1 cellular context compared by ENCODE assay signal in the genomic region with DNA sequence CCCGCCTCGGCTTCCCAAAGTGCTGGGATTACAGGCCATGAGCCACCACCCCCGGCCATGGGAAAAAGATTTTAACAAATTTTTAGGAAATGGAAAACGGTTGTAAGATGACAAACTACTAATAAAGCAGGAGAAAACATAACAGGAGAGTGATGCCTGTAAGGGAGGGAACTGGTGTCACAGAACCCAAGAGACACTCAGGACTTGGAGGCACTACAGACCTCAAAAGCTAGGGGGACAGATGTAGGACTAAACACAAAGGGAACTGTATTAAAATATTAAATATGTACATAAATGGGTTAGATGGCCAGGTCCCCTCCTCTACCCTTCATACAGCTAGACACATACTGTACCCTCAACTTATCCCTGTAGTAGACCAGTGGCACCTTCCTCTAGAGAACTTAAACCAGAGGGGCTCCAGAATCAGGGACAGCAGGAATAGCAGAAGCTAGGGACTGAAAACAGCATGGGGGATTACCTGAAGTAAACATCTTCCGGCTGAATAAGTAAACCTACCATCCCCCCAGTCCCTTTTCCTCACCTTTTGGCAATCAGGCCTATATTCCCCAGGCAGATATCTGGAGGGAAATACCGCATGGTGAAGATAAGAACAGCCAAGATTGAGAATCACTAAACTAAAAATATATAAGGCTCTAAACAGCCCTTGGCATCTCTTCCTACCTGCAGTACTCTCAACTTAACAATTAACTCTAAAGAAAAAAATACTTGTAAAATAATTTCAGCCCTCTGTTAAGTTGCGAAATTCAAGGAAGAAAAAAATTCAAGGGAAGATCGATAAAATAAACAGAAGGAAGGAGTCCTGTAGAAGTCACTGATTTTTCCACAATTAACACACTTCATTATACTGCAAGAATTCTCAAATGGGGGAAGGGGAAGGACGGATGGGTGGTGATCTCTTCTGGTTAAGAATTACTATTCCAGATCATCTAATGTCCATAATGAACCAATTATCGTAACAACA.
A peak's percentile ranks its signal among the peaks of the same experiment; 100 is the strongest.
TF ChIP-seq lines count a peak whose summit lies in the region.

No MANE protein-coding gene starts in this region.

TF ChIP-seq in WTC11, 78 proteins besides CTCF, POLR2A, EP300 and RAD21:
- TF ChIP-seq, protein P1, sequence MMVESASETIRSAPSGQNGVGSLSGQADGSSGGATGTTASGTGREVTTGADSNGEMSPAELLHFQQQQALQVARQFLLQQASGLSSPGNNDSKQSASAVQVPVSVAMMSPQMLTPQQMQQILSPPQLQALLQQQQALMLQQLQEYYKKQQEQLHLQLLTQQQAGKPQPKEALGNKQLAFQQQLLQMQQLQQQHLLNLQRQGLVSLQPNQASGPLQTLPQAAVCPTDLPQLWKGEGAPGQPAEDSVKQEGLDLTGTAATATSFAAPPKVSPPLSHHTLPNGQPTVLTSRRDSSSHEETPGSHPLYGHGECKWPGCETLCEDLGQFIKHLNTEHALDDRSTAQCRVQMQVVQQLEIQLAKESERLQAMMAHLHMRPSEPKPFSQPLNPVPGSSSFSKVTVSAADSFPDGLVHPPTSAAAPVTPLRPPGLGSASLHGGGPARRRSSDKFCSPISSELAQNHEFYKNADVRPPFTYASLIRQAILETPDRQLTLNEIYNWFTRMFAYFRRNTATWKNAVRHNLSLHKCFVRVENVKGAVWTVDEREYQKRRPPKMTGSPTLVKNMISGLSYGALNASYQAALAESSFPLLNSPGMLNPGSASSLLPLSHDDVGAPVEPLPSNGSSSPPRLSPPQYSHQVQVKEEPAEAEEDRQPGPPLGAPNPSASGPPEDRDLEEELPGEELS (CRISPR knock-in tag; IDR thresholded peaks at IDR 0.05) = peak; percentile 35; the same call in 1 of the 2 replicates
- TF ChIP-seq NR1H2 (CRISPR knock-in tag; IDR thresholded peaks at IDR 0.05) = no peak
- TF ChIP-seq, protein P2, sequence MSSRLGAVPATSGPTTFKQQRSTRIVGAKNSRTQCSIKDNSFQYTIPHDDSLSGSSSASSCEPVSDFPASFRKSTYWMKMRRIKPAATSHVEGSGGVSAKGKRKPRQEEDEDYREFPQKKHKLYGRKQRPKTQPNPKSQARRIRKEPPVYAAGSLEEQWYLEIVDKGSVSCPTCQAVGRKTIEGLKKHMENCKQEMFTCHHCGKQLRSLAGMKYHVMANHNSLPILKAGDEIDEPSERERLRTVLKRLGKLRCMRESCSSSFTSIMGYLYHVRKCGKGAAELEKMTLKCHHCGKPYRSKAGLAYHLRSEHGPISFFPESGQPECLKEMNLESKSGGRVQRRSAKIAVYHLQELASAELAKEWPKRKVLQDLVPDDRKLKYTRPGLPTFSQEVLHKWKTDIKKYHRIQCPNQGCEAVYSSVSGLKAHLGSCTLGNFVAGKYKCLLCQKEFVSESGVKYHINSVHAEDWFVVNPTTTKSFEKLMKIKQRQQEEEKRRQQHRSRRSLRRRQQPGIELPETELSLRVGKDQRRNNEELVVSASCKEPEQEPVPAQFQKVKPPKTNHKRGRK (CRISPR knock-in tag; IDR thresholded peaks at IDR 0.05; ENCODE audit: borderline replicate concordance) = no peak
